8 cellular contexts compared by ENCODE assay signal in genomic region chr12:52041695-52042123, GRCh38. TPM values are rescaled to one million over a fixed set of nuclear protein-coding genes. Genes with fewer than 3 reads are reported as not detected.
DNase-seq lines count a peak whose midpoint lies in the region; ATAC-seq and TF ChIP-seq lines count a peak whose summit lies in the region.

No MANE protein-coding gene starts in this region.

- H3K36me3 ChIP-seq in ovary, result no peaks in the 10 kb centered on the region

- H3K27ac ChIP-seq in ovary, result peak overlapping the region; percentile 92 to 94

- DNase-seq in EH (ENCODE audit: low read depth) (peak; percentile 73), NB4 (ENCODE audit: low read depth) (peak; percentile 59), choroid plexus epithelial cell (ENCODE audit: low read depth) (peak; percentile 53), ovary (peak; percentile 63 to 77 (median 69)), SHP77 treated with DMSO at 0.1 percent for 48 hours (lab: John Stamatoyannopoulos, UW) (no peak), DMS79 (lab: John Stamatoyannopoulos, UW) (no peak)

- peaks cover 24% of the 10 kb centered on the region for H3K4me1 ChIP-seq in ovary (ENCODE audit: insufficient read depth)

- intact Hi-C loops in ovary (cut with DNase I), result loop anchor here in 1 of 4 donors (10.0 kb wide), 1 partner anchor 1003 kb away; no protein-coding TSS in a partner anchor

- H3K4me3 ChIP-seq in NB4 (ENCODE audit: low read depth, low read length) (no peak overlapping the region), choroid plexus epithelial cell (ENCODE audit: low read depth, low read length) (no peak overlapping the region), ovary (no peak overlapping the region)

- no peaks in the 10 kb centered on the region for H3K9me3 ChIP-seq in ovary

- H3K27me3 ChIP-seq in ovary, result no peaks in the 10 kb centered on the region

- TF ChIP-seq POLR2A in NB4 (IDR thresholded peaks at IDR 0.05; ENCODE audit: extremely low read depth, insufficient read length), result no peak
- TF ChIP-seq POLR2A in ovary (IDR thresholded peaks at IDR 0.05), result no peak

- no peak for TF ChIP-seq EP300 in ovary (IDR thresholded peaks at IDR 0.05)

- ATAC-seq in HG03565 (IDR thresholded peaks at IDR 0.05; ENCODE audit: unreplicated experiment), result no peak
- no peak for ATAC-seq in HG03469 (IDR thresholded peaks at IDR 0.05; ENCODE audit: unreplicated experiment)

- 67 to 68% (median 67%) methylated on average over 6 of the region's 6 CpGs for WGBS in ovary, 3 donors

- TF ChIP-seq CTCF in NB4 (IDR thresholded peaks at IDR 0.05; ENCODE audit: low read depth, low read length) (peak; percentile 0), choroid plexus epithelial cell (conservative IDR thresholded peaks at IDR 0.05; ENCODE audit: low read depth, low read length) (no peak), ovary (IDR thresholded peaks at IDR 0.05) (no peak)

RNA-seq across cellular contexts. Expression of gene NR4A1, which starts 9.5 kb away (rescaled TPM):
- total RNA-seq in ovary, result 1,000 to 10,000 TPM in 2 of 7 donors, 100 to 1,000 TPM in 5; 142 to 1,603 (median 414) TPM
- 100 to 1,000 TPM in 1 of 2 donors, 10 to 100 TPM in 1; 41.7 to 159 TPM for polyA plus RNA-seq in ovary

RNA-seq across cellular contexts. Expression of gene ATG101, which starts 28.1 kb away (rescaled TPM):
- total RNA-seq in ovary, result 10 to 100 TPM; 24.9 to 48.7 (median 28.9) TPM
- polyA plus RNA-seq in ovary, result 10 to 100 TPM; 13.6 to 26.2 TPM

RNA-seq across cellular contexts. Expression of gene TAMALIN, which starts 35.0 kb away (rescaled TPM):
- total RNA-seq in ovary, result 10 to 100 TPM; 20.8 to 84.1 (median 38.6) TPM
- polyA plus RNA-seq in ovary, result 10 to 100 TPM; 16.8 to 21.8 TPM

RNA-seq across cellular contexts. Expression of gene SMIM41, which starts 37.8 kb away (rescaled TPM):
- 1 to 10 TPM; 1.4 to 4.5 (median 2.8) TPM for total RNA-seq in ovary
- 1 to 10 TPM in 1 of 2 donors, under 1 TPM in 1; 0.32 to 3.4 TPM for polyA plus RNA-seq in ovary

Comparison
In these comparisons a context has a peak if more than half of its experiments do, and no peak if none do; other contexts are left out.
1. DNase-seq: peak in EH (single experiment), NB4 (single experiment), choroid plexus epithelial cell (single experiment) and ovary (5 of 5); none in SHP77 treated with DMSO at 0.1 percent for 48 hours (single experiment) and DMS79 (single experiment).